In genomic region chr7:158818325-158819213, GRCh38 we compare ENCODE assay signal across 8 cellular contexts.
DNase-seq lines count a peak whose midpoint lies in the region; ATAC-seq lines count a peak whose summit lies in the region.

No MANE protein-coding gene starts in this region.

- peaks cover 52 to 61% of the 10 kb centered on the region in 2 donors for H3K4me1 ChIP-seq in muscle layer of duodenum (ENCODE audit: control insufficient read depth in 1 of 2, insufficient read depth in 2 of 2, low read length in 2 of 2)

- DNase-seq in NCI-H82 (lab: John Stamatoyannopoulos, UW) (peak; percentile 16), NCI-H82 treated with DMSO at 0.1 percent for 48 hours (lab: John Stamatoyannopoulos, UW; ENCODE audit: unreplicated experiment) (no peak), NCI-H774 (lab: John Stamatoyannopoulos, UW) (peak; percentile 44), epithelial cell of prostate (ENCODE audit: low read depth, low spot score) (peak; percentile 78)
- peak; percentile 82 for DNase-seq in activated CD8-positive, alpha-beta memory T cell treated with anti-CD3 and anti-CD28 coated beads, Interleukin-2, amount 50 U/mL, for 48 hours

- H3K27me3 ChIP-seq in muscle layer of duodenum (ENCODE audit: low read depth, low read length), result no peaks in the 10 kb centered on the region

- H3K27me3 Mint-ChIP-seq in stimulated activated memory B cell treated with anti-CD40 and anti-IgM and Interleukin-4, amounts not matched to agents 10 μg/mL and 1 μg/mL and 100 μg/mL, for 72 hours, result no peaks in the 10 kb centered on the region

- H3K27ac ChIP-seq in epithelial cell of prostate (peak overlapping the region; percentile 98), muscle layer of duodenum (ENCODE audit: low read length) (peak overlapping the region; percentile 95)

- H3K4me1 Mint-ChIP-seq in stimulated activated memory B cell treated with anti-CD40 and anti-IgM and Interleukin-4, amounts not matched to agents 10 μg/mL and 1 μg/mL and 100 μg/mL, for 72 hours, result peaks cover 62% of the 10 kb centered on the region

- peak; percentile 89 for ATAC-seq in HG02885 (IDR thresholded peaks at IDR 0.05; ENCODE audit: poor library complexity, unreplicated experiment)
- peak; percentile 90 for ATAC-seq in stimulated activated memory B cell treated with anti-CD40 and anti-IgM and Interleukin-4, amounts not matched to agents 10 μg/mL and 1 μg/mL and 100 μg/mL, for 72 hours

- H3K9me3 Mint-ChIP-seq in stimulated activated memory B cell treated with anti-CD40 and anti-IgM and Interleukin-4, amounts not matched to agents 10 μg/mL and 1 μg/mL and 100 μg/mL, for 72 hours, result no peaks in the 10 kb centered on the region

- H3K27ac Mint-ChIP-seq in stimulated activated memory B cell treated with anti-CD40 and anti-IgM and Interleukin-4, amounts not matched to agents 10 μg/mL and 1 μg/mL and 100 μg/mL, for 72 hours, result peak overlapping the region; percentile 97

- peaks cover 0 to 5% of the 10 kb centered on the region in 2 donors for H3K36me3 ChIP-seq in muscle layer of duodenum (ENCODE audit: control insufficient read depth in 1 of 2, insufficient read depth in 2 of 2, low read length in 2 of 2)

- no peaks in the 10 kb centered on the region for H3K9me3 ChIP-seq in muscle layer of duodenum (ENCODE audit: control insufficient read depth in 1 of 2, low read length in 2 of 2)

- H3K4me3 Mint-ChIP-seq in stimulated activated memory B cell treated with anti-CD40 and anti-IgM and Interleukin-4, amounts not matched to agents 10 μg/mL and 1 μg/mL and 100 μg/mL, for 72 hours, result peak overlapping the region; percentile 80

- peak overlapping the region; percentile 10 to 48 for H3K4me3 ChIP-seq in muscle layer of duodenum (ENCODE audit: low read depth in 1 of 2, low read length in 2 of 2)

- peaks cover 12% of the 10 kb centered on the region for H3K36me3 Mint-ChIP-seq in stimulated activated memory B cell treated with anti-CD40 and anti-IgM and Interleukin-4, amounts not matched to agents 10 μg/mL and 1 μg/mL and 100 μg/mL, for 72 hours
